ENCODE assay signal across 1 cellular context in genomic region chr17:18160128-18160856, GRCh38.
A peak's percentile ranks its signal among the peaks of the same experiment; 100 is the strongest.
TF ChIP-seq lines count a peak whose summit lies in the region.

No MANE protein-coding gene starts in this region.

TF ChIP-seq in HepG2, 621 proteins besides CTCF, POLR2A, EP300 and RAD21:
- TF ChIP-seq ZGPAT (CRISPR knock-in tag; IDR thresholded peaks at IDR 0.05) (no peak), HMGXB3 (CRISPR knock-in tag; IDR thresholded peaks at IDR 0.05; ENCODE audit: borderline replicate concordance) (no peak), ZNF329 (CRISPR knock-in tag; IDR thresholded peaks at IDR 0.05; ENCODE audit: low read depth) (peak; percentile 96)
